ENCODE assay signal across 18 cellular contexts in genomic region chr1:155696524-155696923, GRCh38. TPM values are rescaled to one million over a fixed set of nuclear protein-coding genes. Genes with fewer than 3 reads are reported as not detected.
A peak's percentile ranks its signal among the peaks of the same experiment; 100 is the strongest.
DNase-seq lines count a peak whose midpoint lies in the region; ATAC-seq, FAIRE-seq and TF ChIP-seq lines count a peak whose summit lies in the region.
"Had no signal": no experiment of that assay in that cellular context is flagged by ENCODE, and none has a peak within 500 bp of the region (broad histone marks: within the 10 kb centered on the region; RNA-seq: fewer than 3 reads in every experiment).

No MANE protein-coding gene starts in this region.

- H3K4me1 Mint-ChIP-seq in MCF 10A (ENCODE audit: insufficient read depth, unreplicated experiment) = peaks cover 45% of the 10 kb centered on the region
- H3K4me1 Mint-ChIP-seq in GM23338 = peaks cover 39% of the 10 kb centered on the region

- H3K4ac ChIP-seq in trophoblast cell (ENCODE audit: low read depth, low read length) = no peak overlapping the region

- H2BK12ac ChIP-seq in trophoblast cell (ENCODE audit: low read length) = no peak overlapping the region

- no peaks in the 10 kb centered on the region for H3K27me3 Mint-ChIP-seq in MCF 10A (ENCODE audit: insufficient read depth, unreplicated experiment)
- H3K27me3 Mint-ChIP-seq in GM23338 (ENCODE audit: insufficient read depth, low read depth, poor library complexity) = no peaks in the 10 kb centered on the region
- H3K27me3 Mint-ChIP-seq: CD4-positive, alpha-beta memory T cell had no signal

- H3K79me2 ChIP-seq in mammary epithelial cell (ENCODE audit: insufficient read depth, low read length) = peaks cover 87% of the 10 kb centered on the region
- peaks cover 91% of the 10 kb centered on the region for H3K79me2 ChIP-seq in GM23338 (replicated peaks; ENCODE audit: insufficient read depth)
- peaks cover 89% of the 10 kb centered on the region for H3K79me2 ChIP-seq in K562 (ENCODE audit: control insufficient read depth, insufficient read depth, low read length)
- peaks cover 11% of the 10 kb centered on the region for H3K79me2 ChIP-seq in trophoblast cell (ENCODE audit: control insufficient read depth, insufficient read depth, low read length, poor library complexity)
- peaks cover 88% of the 10 kb centered on the region for H3K79me2 ChIP-seq in SK-N-SH (ENCODE audit: insufficient read depth)

- TF ChIP-seq EP300 in K562 (IDR thresholded peaks at IDR 0.05; ENCODE audit: low read length) (no peak), SK-N-SH (IDR thresholded peaks at IDR 0.05; ENCODE audit: borderline replicate concordance in 1 of 2, low read depth in 1 of 2, low read length in 1 of 2) (no peak)

- BruUV-seq in MCF 10A (replicated peaks; lab: Mats Ljungman, UMichigan) = no TSS peak
- no TSS peak for BruUV-seq in mammary epithelial cell (replicated peaks; lab: Mats Ljungman, UMichigan)
- no TSS peak for BruUV-seq in K562 (replicated peaks; lab: Mats Ljungman, UMichigan)

- no peak overlapping the region for H3K14ac ChIP-seq in trophoblast cell (ENCODE audit: low read length)

- no peak for TF ChIP-seq RAD21 in K562 (CRISPR knock-in tag; conservative IDR thresholded peaks at IDR 0.05 in 1 of 2, IDR thresholded peaks at IDR 0.05 in 1 of 2)
- no peak for TF ChIP-seq RAD21 in SK-N-SH (IDR thresholded peaks at IDR 0.05; ENCODE audit: low read length)

- H3K27ac ChIP-seq in mammary epithelial cell (ENCODE audit: insufficient read depth, low read depth, low read length) = no peak overlapping the region
- no peak overlapping the region for H3K27ac ChIP-seq in GM23338 (ENCODE audit: low read depth)
- no peak overlapping the region for H3K27ac ChIP-seq in K562 (ENCODE audit: extremely low read depth, low read depth, low read length)
- H3K27ac ChIP-seq in trophoblast cell (ENCODE audit: low read depth, low read length) = peak overlapping the region; percentile 10
- H3K27ac ChIP-seq in SK-N-SH (ENCODE audit: low read depth in 2 of 2, low read length in 1 of 2) = no peak overlapping the region

- FAIRE-seq in K562 (lab: Jason Lieb, UNC) = no peak
- FAIRE-seq: A204.1, HTR-8/SVneo had no signal

- no peaks in the 10 kb centered on the region; the same call in 1 of the 2 replicates for H3F3A ChIP-seq in GM23338 (replicated peaks; ENCODE audit: low read depth)
- peaks cover 19% of the 10 kb centered on the region for H3F3A ChIP-seq in SK-N-SH (replicated peaks; ENCODE audit: insufficient read depth)

- H4K20me1 ChIP-seq in mammary epithelial cell (ENCODE audit: insufficient read depth, low read length) = no peaks in the 10 kb centered on the region
- peaks cover 7% of the 10 kb centered on the region for H4K20me1 ChIP-seq in GM23338 (replicated peaks; ENCODE audit: insufficient read depth)
- no peaks in the 10 kb centered on the region for H4K20me1 ChIP-seq in K562 (replicated peaks; ENCODE audit: control insufficient read depth, insufficient read depth, low read length)
- peaks cover 23% of the 10 kb centered on the region; the same call in 1 of the 2 replicates for H4K20me1 ChIP-seq in SK-N-SH (ENCODE audit: insufficient read depth)

- dilution Hi-C loops in mammary epithelial cell (cut with HindIII; ENCODE audit: low sequenced_read_pairs) = no loop called here

- H3K9ac ChIP-seq in mammary epithelial cell (ENCODE audit: insufficient read depth, low read length) = no peak overlapping the region
- H3K9ac ChIP-seq in K562 (ENCODE audit: insufficient read depth in 1 of 2, low read depth in 2 of 2, low read length in 2 of 2) = no peak overlapping the region
- H3K9ac ChIP-seq in trophoblast cell (ENCODE audit: low read length) = no peak overlapping the region
- no peak overlapping the region for H3K9ac ChIP-seq in SK-N-SH

- H2BK5ac ChIP-seq in trophoblast cell (ENCODE audit: low read depth, low read length, poor library complexity) = no peak overlapping the region

- no peaks in the 10 kb centered on the region for H3K27me3 ChIP-seq in mammary epithelial cell (ENCODE audit: insufficient read depth, low read length)
- H3K27me3 ChIP-seq in GM23338 (ENCODE audit: insufficient read depth) = no peaks in the 10 kb centered on the region
- no peaks in the 10 kb centered on the region for H3K27me3 ChIP-seq in K562 (ENCODE audit: control insufficient read depth in 2 of 2, insufficient read depth in 2 of 2, low read length in 2 of 2)
- H3K27me3 ChIP-seq in trophoblast cell (ENCODE audit: insufficient read depth, low read length) = no peaks in the 10 kb centered on the region
- H3K27me3 ChIP-seq in SK-N-SH (ENCODE audit: insufficient read depth) = no peaks in the 10 kb centered on the region
- H3K27me3 ChIP-seq: BE2C had no signal

- no peak overlapping the region for H4K8ac ChIP-seq in trophoblast cell (ENCODE audit: low read depth, low read length)

- no peak overlapping the region for H3K4me2 ChIP-seq in mammary epithelial cell (ENCODE audit: insufficient read depth, low read depth, low read length)
- H3K4me2 ChIP-seq in GM23338 = 0 out of 2 replicates have a peak overlapping the region, but pooled peaks have one; percentile 13
- no peak overlapping the region for H3K4me2 ChIP-seq in K562 (ENCODE audit: insufficient read depth, low read length)
- no peak overlapping the region for H3K4me2 ChIP-seq in trophoblast cell (ENCODE audit: low read length)
- H3K4me2 ChIP-seq in SK-N-SH = no peak overlapping the region

- intact Hi-C loops in MCF 10A (cut with micrococcal nuclease) = no loop called here
- intact Hi-C loops in mammary epithelial cell (cut with micrococcal nuclease) = no loop called here
- intact Hi-C loops in K562 (cut with micrococcal nuclease) = no loop called here

- no peaks in the 10 kb centered on the region for H3K9me1 ChIP-seq in K562 (ENCODE audit: control insufficient read depth, insufficient read depth, low read length)

- H2AFZ ChIP-seq in mammary epithelial cell (ENCODE audit: low read depth, low read length) (no peak overlapping the region), GM23338 (no peak overlapping the region), K562 (ENCODE audit: low read depth, low read length) (no peak overlapping the region), trophoblast cell (ENCODE audit: insufficient read depth, low read length, poor library complexity) (no peak overlapping the region), SK-N-SH (ENCODE audit: low read depth) (no peak overlapping the region)

- H3K36me3 Mint-ChIP-seq in MCF 10A (ENCODE audit: insufficient read depth, unreplicated experiment) = peaks cover 35% of the 10 kb centered on the region
- peaks cover 59% of the 10 kb centered on the region for H3K36me3 Mint-ChIP-seq in GM23338 (ENCODE audit: low read depth)

- DNase-seq in MCF 10A (ENCODE audit: unreplicated experiment) = no peak
- DNase-seq in mammary epithelial cell = no peak
- no peak for DNase-seq in GM23338 (ENCODE audit: low spot score)
- DNase-seq in K562 (ENCODE audit: extremely low read depth in 1 of 4, low spot score in 3 of 4) = no peak
- no peak for DNase-seq in trophoblast cell
- no peak for DNase-seq in SK-N-SH
- no peak for DNase-seq in dedifferentiated amniotic fluid mesenchymal stem cell (ENCODE audit: extremely low spot score)
- DNase-seq: ACHN; BE2C; C1 segment of cervical spinal cord; CD4-positive, alpha-beta memory T cell; DMS79 treated with DMSO at 0.1 percent for 48 hours; GF-D8; GOT3; H9; IMR-90 had no signal

- no peak overlapping the region for H3K18ac ChIP-seq in trophoblast cell (ENCODE audit: low read length)

- H3K9me2 ChIP-seq in GM23338 (ENCODE audit: insufficient read depth) (no peaks in the 10 kb centered on the region), SK-N-SH (no peaks in the 10 kb centered on the region)

- H3K9me3 Mint-ChIP-seq in MCF 10A (ENCODE audit: unreplicated experiment) (no peaks in the 10 kb centered on the region), GM23338 (peaks cover 32% of the 10 kb centered on the region)

- ATAC-seq in GM23338 = no peak
- no peak for ATAC-seq in K562

- H3K23ac ChIP-seq in trophoblast cell (ENCODE audit: low read length) = no peak overlapping the region

- H3K9me3 ChIP-seq in mammary epithelial cell (replicated peaks; ENCODE audit: insufficient read depth, low read length) (peaks cover 3% of the 10 kb centered on the region), K562 (replicated peaks; ENCODE audit: control insufficient read depth, insufficient read depth, low read depth, low read length) (peaks cover 20% of the 10 kb centered on the region), trophoblast cell (ENCODE audit: insufficient read depth, low read depth, low read length) (peaks cover 8% of the 10 kb centered on the region), SK-N-SH (no peaks in the 10 kb centered on the region; the same call in 1 of the 2 replicates)
- H3K9me3 ChIP-seq: BE2C had no signal

- H2AK5ac ChIP-seq in trophoblast cell (ENCODE audit: low read length) = no peak overlapping the region

- H4K91ac ChIP-seq in trophoblast cell (ENCODE audit: low read depth, low read length) = no peak overlapping the region

- POLR2A ChIA-PET in MCF 10A (lab: Yijun Ruan, JAX) (interaction anchor here (0.9 to 1.0 kb wide), 2 partner anchors 9 to 75 kb away, joined by 3 to 5 read pairs; no protein-coding TSS in a partner anchor), K562 (lab: Yijun Ruan, JAX) (no interaction called here), SK-N-SH (lab: Yijun Ruan, JAX) (no interaction called here)

- H4K12ac ChIP-seq in trophoblast cell (ENCODE audit: low read depth, low read length) = no peak overlapping the region

- H2BK120ac ChIP-seq in trophoblast cell (ENCODE audit: insufficient read depth, low read length, poor library complexity) = no peak overlapping the region

- CTCF ChIA-PET in MCF 10A (lab: Yijun Ruan, JAX) (interaction anchor here (0.5 to 0.8 kb wide), 2 partner anchors 19 to 80 kb away, joined by 4 read pairs; no protein-coding TSS in a partner anchor), mammary epithelial cell (lab: Charles Lee; ENCODE audit: low non-redundant PET) (no interaction called here), K562 (lab: Yijun Ruan, JAX; ENCODE audit: low intra/inter-chr PET ratio) (no interaction called here), SK-N-SH (lab: Yijun Ruan, JAX) (no interaction called here)

- H3K27ac Mint-ChIP-seq in MCF 10A (ENCODE audit: low read depth, unreplicated experiment) = peak overlapping the region; percentile 61
- H3K27ac Mint-ChIP-seq in GM23338 = no peak overlapping the region

- in situ Hi-C loops in mammary epithelial cell (cut with MboI; ENCODE audit: low sequenced_read_pairs in 2 of 2) (no loop called here), K562 (cut with MboI) (no loop called here)

- H3K4me3 Mint-ChIP-seq in MCF 10A (ENCODE audit: unreplicated experiment) (no peak overlapping the region), GM23338 (no peak overlapping the region)
- H3K4me3 Mint-ChIP-seq: H9 had no signal

- H3K4me1 ChIP-seq in mammary epithelial cell (ENCODE audit: insufficient read depth, low read length) (no peaks in the 10 kb centered on the region), GM23338 (ENCODE audit: insufficient read depth) (peaks cover 25% of the 10 kb centered on the region), K562 (replicated peaks in 1 of 2; ENCODE audit: control insufficient read depth in 2 of 2, insufficient read depth in 2 of 2, low read length in 2 of 2) (peaks cover 14 to 32% of the 10 kb centered on the region in 2 experiments; a peak in 4 of 5 replicates), trophoblast cell (ENCODE audit: control insufficient read depth in 1 of 2, insufficient read depth in 2 of 2, low read length in 2 of 2) (peaks cover 0 to 3% of the 10 kb centered on the region in 2 experiments), SK-N-SH (ENCODE audit: control insufficient read depth in 1 of 2, insufficient read depth in 2 of 2, low read depth in 1 of 2, low read length in 1 of 2) (peaks cover 0 to 4% of the 10 kb centered on the region in 2 experiments; a peak in 1 of 4 replicates)
- H3K4me1 ChIP-seq: BE2C had no signal

- peaks cover 3% of the 10 kb centered on the region for H3K79me1 ChIP-seq in trophoblast cell (ENCODE audit: low read length)

- peaks cover 3% of the 10 kb centered on the region for H3K36me3 ChIP-seq in mammary epithelial cell (ENCODE audit: insufficient read depth, low read length)
- peaks cover 10% of the 10 kb centered on the region; the same call in 1 of the 2 replicates for H3K36me3 ChIP-seq in GM23338 (ENCODE audit: insufficient read depth)
- H3K36me3 ChIP-seq in K562 (ENCODE audit: control insufficient read depth, insufficient read depth, low read length) = peaks cover 52% of the 10 kb centered on the region
- H3K36me3 ChIP-seq in trophoblast cell (ENCODE audit: control insufficient read depth in 1 of 2, insufficient read depth in 2 of 2, low read length in 2 of 2) = peaks cover 9 to 12% of the 10 kb centered on the region in 2 experiments
- peaks cover 31 to 49% of the 10 kb centered on the region in 2 experiments for H3K36me3 ChIP-seq in SK-N-SH (replicated peaks in 1 of 2; ENCODE audit: control insufficient read depth in 1 of 2, insufficient read depth in 2 of 2, low read length in 1 of 2)

- TF ChIP-seq CTCF in MCF 10A (IDR thresholded peaks at IDR 0.05; ENCODE audit: unreplicated experiment) (no peak), mammary epithelial cell (conservative IDR thresholded peaks at IDR 0.05 in 1 of 2, IDR thresholded peaks at IDR 0.05 in 1 of 2; ENCODE audit: extremely low read depth in 1 of 2, insufficient read depth in 1 of 2, low read depth in 1 of 2, low read length in 2 of 2) (no peak), GM23338 (conservative IDR thresholded peaks at IDR 0.05; ENCODE audit: low read depth in 2 of 2) (no peak), K562 (IDR thresholded peaks at IDR 0.05 in 2 of 3, conservative IDR thresholded peaks at IDR 0.05 in 1 of 3; ENCODE audit: insufficient read depth in 2 of 3, low read depth in 1 of 3, low read length in 3 of 3) (no peak), SK-N-SH (IDR thresholded peaks at IDR 0.05) (no peak)

- no peak for TF ChIP-seq POLR2A in K562 (conservative IDR thresholded peaks at IDR 0.05)

- H3K4me3 ChIP-seq in mammary epithelial cell (replicated peaks in 1 of 3; ENCODE audit: insufficient read depth in 1 of 3, low read depth in 2 of 3, low read length in 3 of 3) (no peak overlapping the region), GM23338 (no peak overlapping the region), K562 (no peak overlapping the region), trophoblast cell (ENCODE audit: low read depth, low read length) (no peak overlapping the region), SK-N-SH (ENCODE audit: low read depth in 2 of 2, low read length in 1 of 2) (no peak overlapping the region)

RNA-seq across cellular contexts. Expression of gene DAP3, which starts 7.6 kb away (rescaled TPM):
- total RNA-seq in MCF 10A (2022) (226 and 235 TPM in 2 replicates), mammary epithelial cell (100 to 1,000 TPM in 1 of 2 donors, 10 to 100 TPM in 1; 93.9 to 132 TPM), K562 (2014; rRNA removed) (129 and 155 TPM in 2 replicates), K562 (2014; rRNA removed; fragmentation: Illumina TruSeq; extraction: Trizol) (250 and 288 TPM in 2 replicates), K562 (2015; rRNA removed; fragmentation: Illumina TruSeq; extraction: Trizol) (202 and 215 TPM in 2 replicates), K562 (2021) (242 and 246 TPM in 2 replicates)
- polyA plus RNA-seq in mammary epithelial cell (129 TPM), GM23338 (2016; fragmentation: Nextera tagmentation; extraction: Ambion mirVana) (88.9 and 89.8 TPM in 2 replicates), K562 (2011; rRNA removed) (431 and 484 TPM in 2 replicates), K562 (2014; fragmentation: Illumina TruSeq; extraction: Trizol) (402 and 404 TPM in 2 replicates), K562 (2014; fragmentation: Nextera tagmentation; extraction: Ambion mirVana) (100 to 1,000 TPM; 298 to 468 TPM), K562 (2014; rRNA removed) (344 and 358 TPM in 2 replicates), SK-N-SH (2012; rRNA removed) (115 and 136 TPM in 2 replicates)
- 63.7 TPM for polyA minus RNA-seq in mammary epithelial cell
- total RNA-seq in GM23338 (2014; rRNA removed; shearing (Covaris generic)) = 56.0 and 90.1 TPM in 2 replicates
- 498 and 523 TPM in 2 replicates for total RNA-seq in K562 (2011; cell fraction: chromatin; rRNA removed; ENCODE audit: low replicate concordance)
- 338 and 343 TPM in 2 replicates for total RNA-seq in K562 (2011; cell fraction: nucleolus; rRNA removed)
- total RNA-seq in K562 (2011; cell fraction: nucleoplasm; rRNA removed) = 327 and 351 TPM in 2 replicates
- 317 and 359 TPM in 2 replicates for polyA plus RNA-seq in K562 (2011; cell fraction: cytosol; rRNA removed)
- polyA plus RNA-seq in K562 (2011; cell fraction: nucleus; rRNA removed) = 376 and 394 TPM in 2 replicates
- polyA plus RNA-seq in K562 (2012) = 209 and 223 TPM in 2 replicates
- 340 and 359 TPM in 2 replicates for polyA minus RNA-seq in K562 (2011; rRNA and poly(A)+ RNA removed)
- polyA minus RNA-seq in K562 (2011; cell fraction: cytosol; rRNA and poly(A)+ RNA removed) = 135 and 169 TPM in 2 replicates
- polyA minus RNA-seq in K562 (2011; cell fraction: nucleus; rRNA and poly(A)+ RNA removed) = 193 and 313 TPM in 2 replicates
- polyA plus RNA-seq in trophoblast cell (2013) = 163 and 174 TPM in 2 replicates
- 118 and 122 TPM in 2 replicates for polyA plus RNA-seq in SK-N-SH (2012; cell fraction: cytosol; rRNA removed)
- 206 and 220 TPM in 2 replicates for polyA plus RNA-seq in SK-N-SH (2012; cell fraction: nucleus; rRNA removed)

RNA-seq across cellular contexts. Expression of gene YY1AP1, which starts 8.0 kb away (rescaled TPM):
- total RNA-seq in MCF 10A (2022) = 78.6 and 88.5 TPM in 2 replicates
- total RNA-seq in mammary epithelial cell = 10 to 100 TPM; 40.2 to 46.8 TPM
- 61.3 TPM for polyA plus RNA-seq in mammary epithelial cell
- polyA minus RNA-seq in mammary epithelial cell = 65.2 TPM
- 46.4 and 66.5 TPM in 2 replicates for total RNA-seq in GM23338 (2014; rRNA removed; shearing (Covaris generic))
- 18.8 and 21.2 TPM in 2 replicates for polyA plus RNA-seq in GM23338 (2016; fragmentation: Nextera tagmentation; extraction: Ambion mirVana)
- 115 and 157 TPM in 2 replicates for total RNA-seq in K562 (2011; cell fraction: chromatin; rRNA removed; ENCODE audit: low replicate concordance)
- total RNA-seq in K562 (2011; cell fraction: nucleolus; rRNA removed) = 58.0 and 60.1 TPM in 2 replicates
- 73.8 and 91.0 TPM in 2 replicates for total RNA-seq in K562 (2011; cell fraction: nucleoplasm; rRNA removed)
- 28.0 and 33.5 TPM in 2 replicates for total RNA-seq in K562 (2014; rRNA removed)
- 42.1 and 44.5 TPM in 2 replicates for total RNA-seq in K562 (2014; rRNA removed; fragmentation: Illumina TruSeq; extraction: Trizol)
- total RNA-seq in K562 (2015; rRNA removed; fragmentation: Illumina TruSeq; extraction: Trizol) = 43.2 and 44.8 TPM in 2 replicates
- total RNA-seq in K562 (2021) = 50.3 and 52.1 TPM in 2 replicates
- 90.7 and 106 TPM in 2 replicates for polyA plus RNA-seq in K562 (2011; rRNA removed)
- polyA plus RNA-seq in K562 (2011; cell fraction: cytosol; rRNA removed) = 62.1 and 77.9 TPM in 2 replicates
- 101 and 107 TPM in 2 replicates for polyA plus RNA-seq in K562 (2011; cell fraction: nucleus; rRNA removed)
- 41.6 and 49.1 TPM in 2 replicates for polyA plus RNA-seq in K562 (2012)
- 78.1 and 85.1 TPM in 2 replicates for polyA plus RNA-seq in K562 (2014; fragmentation: Illumina TruSeq; extraction: Trizol)
- polyA plus RNA-seq in K562 (2014; fragmentation: Nextera tagmentation; extraction: Ambion mirVana) = 10 to 100 TPM; 18.4 to 35.2 TPM
- 42.9 and 44.5 TPM in 2 replicates for polyA plus RNA-seq in K562 (2014; rRNA removed)
- polyA minus RNA-seq in K562 (2011; rRNA and poly(A)+ RNA removed) = 146 and 175 TPM in 2 replicates
- 40.0 and 44.7 TPM in 2 replicates for polyA minus RNA-seq in K562 (2011; cell fraction: cytosol; rRNA and poly(A)+ RNA removed)
- polyA minus RNA-seq in K562 (2011; cell fraction: nucleus; rRNA and poly(A)+ RNA removed) = 20.3 and 43.2 TPM in 2 replicates
- polyA plus RNA-seq in trophoblast cell (2013) = 141 and 148 TPM in 2 replicates
- 45.0 and 85.3 TPM in 2 replicates for polyA plus RNA-seq in SK-N-SH (2012; rRNA removed)
- 60.2 and 63.1 TPM in 2 replicates for polyA plus RNA-seq in SK-N-SH (2012; cell fraction: cytosol; rRNA removed)
- 59.6 and 71.3 TPM in 2 replicates for polyA plus RNA-seq in SK-N-SH (2012; cell fraction: nucleus; rRNA removed)
